ENCODE assay signal across 8 cellular contexts in the genomic region with DNA sequence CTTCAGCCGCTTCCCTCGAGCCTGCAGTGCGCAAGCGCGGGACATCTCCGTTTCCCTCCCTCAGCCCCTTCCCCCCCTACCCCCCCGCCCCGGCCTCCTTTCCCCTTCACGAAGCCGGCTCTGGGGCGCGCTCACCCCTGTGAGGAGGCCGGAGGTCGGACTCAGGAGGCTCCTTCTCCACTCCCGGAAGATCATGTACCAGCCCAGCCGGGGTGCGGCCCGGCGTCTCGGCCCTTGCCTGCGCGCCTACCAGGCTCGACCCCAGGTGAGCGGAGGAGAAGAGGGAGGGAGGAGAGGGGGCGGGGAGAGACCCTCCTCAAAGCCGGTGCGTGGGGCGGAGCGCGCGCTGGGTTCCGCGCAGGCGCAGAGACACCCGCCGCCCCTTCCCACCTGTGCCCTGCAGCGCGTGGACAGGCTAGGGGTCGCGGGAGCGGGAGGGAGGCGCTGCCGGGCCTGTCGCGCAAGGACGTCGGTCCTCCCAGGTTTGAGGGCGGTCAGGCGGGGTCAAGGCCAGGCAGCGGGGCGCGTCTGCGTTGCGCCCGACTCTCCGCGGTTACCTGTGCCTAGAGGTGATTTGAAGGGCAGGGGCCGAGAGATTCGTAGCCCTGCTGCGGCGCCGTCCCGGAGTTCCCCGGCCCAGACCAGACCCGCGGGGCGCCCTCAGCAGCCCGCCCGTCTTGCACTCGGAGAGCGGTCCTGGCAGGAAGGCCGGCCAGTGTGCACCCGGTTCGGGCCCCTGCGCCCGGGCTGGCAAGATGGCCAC. TPM values are rescaled to one million over a fixed set of nuclear protein-coding genes. Genes with fewer than 3 reads are reported as not detected.
DNase-seq lines count a peak whose midpoint lies in the region; ATAC-seq lines count a peak whose summit lies in the region.

A gene with protein sequence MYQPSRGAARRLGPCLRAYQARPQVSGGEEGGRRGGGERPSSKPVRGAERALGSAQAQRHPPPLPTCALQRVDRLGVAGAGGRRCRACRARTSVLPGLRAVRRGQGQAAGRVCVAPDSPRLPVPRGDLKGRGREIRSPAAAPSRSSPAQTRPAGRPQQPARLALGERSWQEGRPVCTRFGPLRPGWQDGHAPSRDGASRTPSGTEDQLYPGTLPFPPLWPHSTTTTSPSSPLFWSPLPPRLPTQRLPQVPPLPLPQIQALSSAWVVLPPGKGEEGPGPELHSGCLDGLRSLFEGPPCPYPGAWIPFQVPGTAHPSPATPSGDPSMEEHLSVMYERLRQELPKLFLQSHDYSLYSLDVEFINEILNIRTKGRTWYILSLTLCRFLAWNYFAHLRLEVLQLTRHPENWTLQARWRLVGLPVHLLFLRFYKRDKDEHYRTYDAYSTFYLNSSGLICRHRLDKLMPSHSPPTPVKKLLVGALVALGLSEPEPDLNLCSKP (plus strand): TSS at position 95 of the 763 bp plus-strand sequence. CDS start 99 bp downstream, at position 194.

- H3K36me3 ChIP-seq in CD8-positive, alpha-beta memory T cell (ENCODE audit: insufficient read depth, low read length): peaks cover 7% of the 10 kb centered on the region
- H3K36me3 ChIP-seq in endocrine pancreas (ENCODE audit: control insufficient read depth, insufficient read depth, low read length): no peaks in the 10 kb centered on the region

- CTCF ChIA-PET in CD8-positive, alpha-beta memory T cell (lab: Charles Lee): interaction anchor here (1.0 to 1.6 kb wide), 2 partner anchors 76 to 84 kb away, joined by 3 to 4 read pairs; no protein-coding TSS in a partner anchor
- CTCF ChIA-PET in activated CD8-positive, alpha-beta memory T cell treated with anti-CD3 and anti-CD28 coated beads, Interleukin-2, amount 10 ng/mL, durations not matched to agents 7 days and 5 days (lab: Charles Lee): interaction anchor here (0.7 to 2.5 kb wide), 4 partner anchors 22 to 84 kb away, joined by 3 to 9 read pairs (median 6); partner anchors contain the start of gene DHX16

- no peaks in the 10 kb centered on the region for H3K27me3 Mint-ChIP-seq in CD8-positive, alpha-beta memory T cell
- no peaks in the 10 kb centered on the region for H3K27me3 Mint-ChIP-seq in activated CD8-positive, alpha-beta memory T cell treated with anti-CD3 and anti-CD28 coated beads, Interleukin-2, amount 10 ng/mL, durations not matched to agents 7 days and 5 days

- peaks cover 0 to 47% (median 15%) of the 10 kb centered on the region in 3 donors for H3K36me3 Mint-ChIP-seq in CD8-positive, alpha-beta memory T cell
- peaks cover 16% of the 10 kb centered on the region for H3K36me3 Mint-ChIP-seq in activated CD8-positive, alpha-beta memory T cell treated with anti-CD3 and anti-CD28 coated beads, Interleukin-2, amount 10 ng/mL, durations not matched to agents 7 days and 5 days

- peak within 1 kb of the TSS; percentile 86 for H3K27ac ChIP-seq in CD8-positive, alpha-beta memory T cell (ENCODE audit: low read depth, low read length)

- H3K4me1 ChIP-seq in CD8-positive, alpha-beta memory T cell (ENCODE audit: insufficient read depth, low read length): peaks cover 18% of the 10 kb centered on the region
- no peaks in the 10 kb centered on the region for H3K4me1 ChIP-seq in endocrine pancreas (ENCODE audit: control insufficient read depth, insufficient read depth, low read length)

- DNase-seq in CD8-positive, alpha-beta memory T cell: peak; percentile 63 to 97 (median 90)
- DNase-seq in HT1080 (ENCODE audit: low read depth): peak; percentile 82
- DNase-seq in NOMO-1 (lab: John Stamatoyannopoulos, UW; ENCODE audit: unreplicated experiment in 2 of 2): peak; percentile 56 to 91
- DNase-seq in activated CD8-positive, alpha-beta memory T cell treated with anti-CD3 and anti-CD28 coated beads, Interleukin-2, amount 10 ng/mL, durations not matched to agents 7 days and 5 days: peak; percentile 96
- DNase-seq in mesenteric fat pad (ENCODE audit: low spot score): peak; percentile 93
- DNase-seq in stimulated activated CD8-positive, alpha-beta memory T cell treated with anti-CD3 and anti-CD28 coated beads, Interleukin-15, amount 100 ng/mL, for 4 hours (ENCODE audit: low read depth in 2 of 2): peak; percentile 48 to 87

- POLR2A ChIA-PET in CD8-positive, alpha-beta memory T cell (lab: Charles Lee): interaction anchor here (0.6 to 0.9 kb wide), 4 partner anchors 35 to 175 kb away, joined by 3 to 4 read pairs (median 4); no protein-coding TSS in a partner anchor

- H3K4me3 Mint-ChIP-seq in CD8-positive, alpha-beta memory T cell: peak within 1 kb of the TSS; percentile 84 to 95 (median 89)
- H3K4me3 Mint-ChIP-seq in activated CD8-positive, alpha-beta memory T cell treated with anti-CD3 and anti-CD28 coated beads, Interleukin-2, amount 10 ng/mL, durations not matched to agents 7 days and 5 days: peak within 1 kb of the TSS; percentile 83

- H3K9me3 Mint-ChIP-seq in CD8-positive, alpha-beta memory T cell: no peaks in the 10 kb centered on the region
- H3K9me3 Mint-ChIP-seq in activated CD8-positive, alpha-beta memory T cell treated with anti-CD3 and anti-CD28 coated beads, Interleukin-2, amount 10 ng/mL, durations not matched to agents 7 days and 5 days (ENCODE audit: low read depth): no peaks in the 10 kb centered on the region

- no peaks in the 10 kb centered on the region for H3K27me3 ChIP-seq in CD8-positive, alpha-beta memory T cell (ENCODE audit: insufficient read depth, low read length, poor library complexity, severe bottlenecking)
- no peaks in the 10 kb centered on the region for H3K27me3 ChIP-seq in endocrine pancreas (ENCODE audit: control insufficient read depth, insufficient read depth, low read length)

- no peaks in the 10 kb centered on the region for H3K9me3 ChIP-seq in CD8-positive, alpha-beta memory T cell (ENCODE audit: low read length)
- no peaks in the 10 kb centered on the region for H3K9me3 ChIP-seq in endocrine pancreas (ENCODE audit: control insufficient read depth, low read length)

- ATAC-seq in GM21360 (IDR thresholded peaks at IDR 0.05; ENCODE audit: unreplicated experiment): peak; percentile 56
- peak; percentile 78 for ATAC-seq in activated CD8-positive, alpha-beta memory T cell treated with anti-CD3 and anti-CD28 coated beads, Interleukin-2, amount 10 ng/mL, durations not matched to agents 7 days and 5 days

- H3K4me1 Mint-ChIP-seq in CD8-positive, alpha-beta memory T cell: peaks cover 23 to 31% (median 24%) of the 10 kb centered on the region in 3 donors
- peaks cover 24% of the 10 kb centered on the region for H3K4me1 Mint-ChIP-seq in activated CD8-positive, alpha-beta memory T cell treated with anti-CD3 and anti-CD28 coated beads, Interleukin-2, amount 10 ng/mL, durations not matched to agents 7 days and 5 days

- H3K27ac Mint-ChIP-seq in CD8-positive, alpha-beta memory T cell: peak within 1 kb of the TSS; percentile 84 to 96 (median 94)
- H3K27ac Mint-ChIP-seq in activated CD8-positive, alpha-beta memory T cell treated with anti-CD3 and anti-CD28 coated beads, Interleukin-2, amount 10 ng/mL, durations not matched to agents 7 days and 5 days: peak within 1 kb of the TSS; percentile 88

- peak within 1 kb of the TSS; percentile 61 for H3K4me3 ChIP-seq in CD8-positive, alpha-beta memory T cell (ENCODE audit: low read length)
- H3K4me3 ChIP-seq in endocrine pancreas (ENCODE audit: control insufficient read depth, insufficient read depth, low read length): peak within 1 kb of the TSS; percentile 87

- peak within 1 kb of the TSS; percentile 88 for H3K9ac ChIP-seq in endocrine pancreas (ENCODE audit: control insufficient read depth, insufficient read depth, low read length)

RNA-seq across cellular contexts. Expression of the gene that starts here (rescaled TPM):
- 10 to 100 TPM; 35.9 to 42.2 TPM for total RNA-seq in CD8-positive, alpha-beta memory T cell
- 11.8 TPM for polyA plus RNA-seq in CD8-positive, alpha-beta memory T cell
- total RNA-seq in HT1080 (2014; rRNA removed; shearing (Covaris generic)): 10.5 and 16.2 TPM in 2 replicates
- 16.5 and 18.6 TPM in 2 replicates for polyA plus RNA-seq in HT1080 (2015; cell fraction: cytosol; rRNA removed)
- polyA plus RNA-seq in HT1080 (2015; cell fraction: nucleus; rRNA removed): 22.1 and 28.0 TPM in 2 replicates
- total RNA-seq in activated CD8-positive, alpha-beta memory T cell treated with anti-CD3 and anti-CD28 coated beads, Interleukin-2, amount 10 ng/mL, durations not matched to agents 7 days and 5 days: 10 to 100 TPM; 32.5 to 33.9 TPM
- total RNA-seq in mesenteric fat pad: 12.4 TPM

Comparison
In these comparisons a context has a peak if more than half of its experiments do, and no peak if none do; other contexts are left out.
1. Peak in every context shown above with its lines: DNase-seq, ATAC-seq, H3K4me3 ChIP-seq and H3K27ac ChIP-seq.